ENCODE assay signal across 1 cellular context in genomic region chrX:154431321-154431720, GRCh38.
TF ChIP-seq lines count a peak whose summit lies in the region.

No MANE protein-coding gene starts in this region.

TF ChIP-seq in WTC11, 78 proteins besides CTCF, POLR2A, EP300 and RAD21 (continued from another document):
- TF ChIP-seq ARID4B (CRISPR knock-in tag; IDR thresholded peaks at IDR 0.05; ENCODE audit: borderline replicate concordance) (no peak), CREB1 (CRISPR knock-in tag; IDR thresholded peaks at IDR 0.05) (no peak), RELA (CRISPR knock-in tag; IDR thresholded peaks at IDR 0.05; ENCODE audit: borderline replicate concordance) (no peak), ZNF263 (CRISPR knock-in tag; IDR thresholded peaks at IDR 0.05; ENCODE audit: low read depth) (no peak), TEAD4 (CRISPR knock-in tag; IDR thresholded peaks at IDR 0.05) (no peak)
